Comparison of ENCODE assay signal across 2 cellular contexts in genomic region chr10:31963598-31963980, GRCh38.
A peak's percentile ranks its signal among the peaks of the same experiment; 100 is the strongest.
TF ChIP-seq lines count a peak whose summit lies in the region.

No MANE protein-coding gene starts in this region.

TF ChIP-seq in HepG2, 621 proteins besides CTCF, POLR2A, EP300 and RAD21:
- TF ChIP-seq ZSCAN22 (CRISPR knock-in tag; IDR thresholded peaks at IDR 0.05) = no peak
- TF ChIP-seq MED8 (CRISPR knock-in tag; IDR thresholded peaks at IDR 0.05; ENCODE audit: insufficient replicate concordance) = no peak
- TF ChIP-seq PRDM10 (CRISPR knock-in tag; IDR thresholded peaks at IDR 0.05; ENCODE audit: low read depth) = no peak
- TF ChIP-seq MBNL3 (CRISPR knock-in tag; conservative IDR thresholded peaks at IDR 0.05) = no peak
- TF ChIP-seq ZNF781 (CRISPR knock-in tag; IDR thresholded peaks at IDR 0.05; ENCODE audit: borderline replicate concordance, not compliant biosample characterization) = no peak
- no peak for TF ChIP-seq KDM3A (CRISPR knock-in tag; IDR thresholded peaks at IDR 0.05; ENCODE audit: low read depth)
- no peak for TF ChIP-seq ZNF441 (CRISPR knock-in tag; IDR thresholded peaks at IDR 0.05; ENCODE audit: borderline replicate concordance)
- no peak for TF ChIP-seq SMYD3 (CRISPR knock-in tag; IDR thresholded peaks at IDR 0.05)
TF ChIP-seq in HepG2: peak in this region for 0.

TF ChIP-seq in K562, 482 proteins besides CTCF, POLR2A, EP300 and RAD21:
- TF ChIP-seq GTF2F1 (IDR thresholded peaks at IDR 0.05; ENCODE audit: low read depth, low read length) (no peak), NFE2 (IDR thresholded peaks at IDR 0.05; ENCODE audit: low read depth) (0 out of 2 replicates have a peak, but pooled peaks have one; percentile 16)
TF ChIP-seq in K562: peak in this region for 1.
